22 cellular contexts compared by ENCODE assay signal in the genomic region with DNA sequence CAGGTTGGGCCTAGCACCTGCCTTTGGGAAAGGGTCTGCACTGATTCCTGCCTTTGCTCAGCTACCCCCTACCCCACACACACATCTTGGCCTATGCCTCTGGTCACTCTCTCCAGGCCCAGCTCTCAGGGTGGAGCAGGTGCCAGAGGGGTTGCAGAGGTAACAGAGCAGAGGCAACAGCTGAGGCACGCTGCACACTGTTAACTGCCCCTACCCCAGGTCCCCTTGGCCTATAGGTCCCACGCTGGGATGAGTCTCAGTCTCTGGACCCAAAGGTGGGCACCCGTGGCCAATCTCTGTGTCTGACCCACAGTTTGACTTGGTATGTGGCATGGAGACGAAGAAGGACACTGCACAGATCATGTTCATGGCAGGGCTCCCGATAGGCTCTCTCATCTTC. TPM values are rescaled to one million over a fixed set of nuclear protein-coding genes. Genes with fewer than 3 reads are reported as not detected.
"Had no signal": no experiment of that assay in that cellular context is flagged by ENCODE, and none has a peak within 500 bp of the region (broad histone marks: within the 10 kb centered on the region; RNA-seq: fewer than 3 reads in every experiment).

No MANE protein-coding gene starts in this region.

- DNase-seq: dermis blood vessel endothelial cell; dorsolateral prefrontal cortex; effector CD4-positive, alpha-beta T cell; effector memory CD4-positive, alpha-beta T cell; foreskin keratinocyte; heart left ventricle; hippocampal formation; left cardiac atrium; left lung; left ventricle myocardium superior; lower lobe of right lung; mesenchymal stem cell; mucosa of descending colon had no signal

- H3K27me3 ChIP-seq: dorsolateral prefrontal cortex, esophagus muscularis mucosa, gastroesophageal sphincter, heart left ventricle, left lung had no signal

- ATAC-seq: foreskin keratinocyte, gastroesophageal sphincter, heart left ventricle, left cardiac atrium, left lung, left ventricle myocardium superior, mucosa of descending colon had no signal

- H3K27ac Mint-ChIP-seq: mesothelial cell of epicardium had no signal

- H3K4me3 ChIP-seq: coronary artery, dorsolateral prefrontal cortex, esophagus muscularis mucosa, gastroesophageal sphincter, heart left ventricle, left lung, lower lobe of right lung, mucosa of descending colon had no signal

- H3K9me3 ChIP-seq: esophagus muscularis mucosa, left lung, lower lobe of right lung, mucosa of descending colon had no signal

- H3K4me3 Mint-ChIP-seq: mesothelial cell of epicardium had no signal

- H3K4me1 ChIP-seq: esophagus muscularis mucosa, foreskin keratinocyte, gastroesophageal sphincter, left lung, lower lobe of right lung had no signal

- H3K27ac ChIP-seq: coronary artery, dorsolateral prefrontal cortex, esophagus muscularis mucosa, foreskin keratinocyte, gastroesophageal sphincter, heart left ventricle, left lung, lower lobe of right lung had no signal

- H3K36me3 Mint-ChIP-seq: mesothelial cell of epicardium had no signal

- H3K4me1 Mint-ChIP-seq: mesothelial cell of epicardium had no signal

- H3K36me3 ChIP-seq: esophagus muscularis mucosa, gastroesophageal sphincter, heart left ventricle, left lung, lower lobe of right lung had no signal

RNA-seq across cellular contexts. Expression of gene SLC22A14, which starts 24.8 kb away (rescaled TPM):
- total RNA-seq: endothelial cell of umbilical vein, epithelial cell of proximal tubule, left ventricle myocardium superior, lower lobe of right lung, lung microvascular endothelial cell had no signal
- polyA plus RNA-seq: endothelial cell of umbilical vein, fibroblast of lung had no signal

RNA-seq across cellular contexts. Expression of gene SLC22A13, which starts 41.3 kb away (rescaled TPM):
- total RNA-seq: epithelial cell of proximal tubule, kidney epithelial cell, left ventricle myocardium superior had no signal
